In the genomic region with DNA sequence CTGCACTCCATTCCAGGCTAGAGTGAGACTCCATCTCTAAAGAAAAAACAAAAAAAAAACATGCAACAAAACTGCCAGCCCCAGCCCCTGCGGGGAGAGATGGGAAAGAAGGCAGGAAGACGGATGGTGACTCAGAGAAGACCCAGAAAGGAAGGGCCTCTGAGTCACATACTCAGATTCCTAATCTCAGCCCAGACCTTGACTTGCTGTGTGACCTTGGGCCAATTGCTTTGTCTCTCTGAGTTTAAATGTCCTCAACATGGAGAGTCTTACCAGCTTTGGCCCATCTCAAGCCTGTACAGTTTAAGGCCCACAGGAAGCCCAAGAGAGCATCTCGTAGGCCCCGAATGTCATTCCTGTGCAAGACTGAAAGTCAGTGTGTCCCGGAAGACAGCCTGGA, we compare ENCODE assay signal across 1 cellular context.
TF ChIP-seq lines count a peak whose summit lies in the region.

No MANE protein-coding gene starts in this region.

TF ChIP-seq in A549, 52 proteins besides CTCF, POLR2A, EP300 and RAD21 (continued from another document):
- TF ChIP-seq CBX2 (IDR thresholded peaks at IDR 0.05; ENCODE audit: borderline replicate concordance, low read depth): no peak
TF ChIP-seq in A549: peak in this region for 6.
